In the genomic region with DNA sequence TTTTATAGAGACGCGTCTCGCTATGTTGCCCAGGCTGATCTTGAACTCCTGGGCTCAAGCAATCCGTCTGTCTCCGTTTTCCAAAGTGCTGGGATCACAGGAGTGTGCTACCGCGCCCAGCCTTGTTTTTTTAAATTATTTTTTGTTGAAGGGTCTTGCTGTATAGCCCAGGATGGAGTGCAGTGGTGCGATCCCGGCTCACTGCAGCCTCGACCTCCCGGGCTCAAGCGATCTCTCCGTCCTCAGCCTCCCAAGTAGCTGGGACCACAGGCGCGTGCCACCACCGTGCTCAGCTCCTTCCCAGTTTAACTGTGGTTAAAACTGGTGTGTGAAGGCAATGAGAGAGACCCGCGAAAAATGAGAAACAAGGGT, we compare ENCODE assay signal across 8 cellular contexts. TPM values are rescaled to one million over a fixed set of nuclear protein-coding genes. Genes with fewer than 3 reads are reported as not detected.
DNase-seq lines count a peak whose midpoint lies in the region; ATAC-seq and TF ChIP-seq lines count a peak whose summit lies in the region.

No MANE protein-coding gene starts in this region.

- DNase-seq in BJ (ENCODE audit: low read depth) (no peak), coronary artery (ENCODE audit: low spot score) (no peak), CD1c-positive myeloid dendritic cell (ENCODE audit: extremely low spot score) (no peak), NCI-H1092 treated with DMSO at 0.1 percent for 48 hours (lab: John Stamatoyannopoulos, UW) (no peak), HK-2 (ENCODE audit: unreplicated experiment) (no peak)
- no peak for DNase-seq in naive thymus-derived CD4-positive, alpha-beta T cell
- no peak for DNase-seq in activated CD8-positive, alpha-beta memory T cell treated with anti-CD3 and anti-CD28 coated beads for 24 hours

- no peak for TF ChIP-seq CTCF in BJ (IDR thresholded peaks at IDR 0.05; ENCODE audit: insufficient read depth, low read depth, low read length)
- TF ChIP-seq CTCF in coronary artery (IDR thresholded peaks at IDR 0.05): no peak

- no peaks in the 10 kb centered on the region for H3K9me3 Mint-ChIP-seq in IgD-negative memory B cell
- H3K9me3 Mint-ChIP-seq in naive thymus-derived CD4-positive, alpha-beta T cell: no peaks in the 10 kb centered on the region

- POLR2A ChIA-PET in BJ (lab: Charles Lee): no interaction called here
- POLR2A ChIA-PET in naive thymus-derived CD4-positive, alpha-beta T cell (lab: Charles Lee): interaction anchor here (0.6 to 4.9 kb wide), 12 partner anchors 10 to 60 kb away, joined by 3 to 72 read pairs (median 5); a partner anchor contains a TSS

- ATAC-seq in naive thymus-derived CD4-positive, alpha-beta T cell: no peak

- no peaks in the 10 kb centered on the region for H3K36me3 ChIP-seq in BJ (ENCODE audit: control insufficient read depth, insufficient read depth, low read length)
- no peaks in the 10 kb centered on the region for H3K36me3 ChIP-seq in naive thymus-derived CD4-positive, alpha-beta T cell (ENCODE audit: control insufficient read depth in 2 of 3, insufficient read depth in 3 of 3, low read length in 3 of 3)

- CTCF ChIA-PET in BJ (lab: Yijun Ruan, JAX): interaction anchor here (0.7 kb wide), 1 partner anchor 37 kb away, joined by 3 read pairs; no protein-coding TSS in a partner anchor
- CTCF ChIA-PET in naive thymus-derived CD4-positive, alpha-beta T cell (lab: Charles Lee): interaction anchor here (0.7 to 2.8 kb wide), 6 partner anchors 9 to 405 kb away, joined by 3 to 9 read pairs (median 4); no protein-coding TSS in a partner anchor

- no peaks in the 10 kb centered on the region for H3K27me3 ChIP-seq in BJ (ENCODE audit: control insufficient read depth, insufficient read depth, low read length)
- H3K27me3 ChIP-seq in naive thymus-derived CD4-positive, alpha-beta T cell (ENCODE audit: control insufficient read depth in 2 of 2, insufficient read depth in 2 of 2, low read length in 2 of 2): no peaks in the 10 kb centered on the region

- H3K4me1 ChIP-seq in naive thymus-derived CD4-positive, alpha-beta T cell (ENCODE audit: control insufficient read depth in 2 of 2, insufficient read depth in 2 of 2, low read length in 2 of 2): peaks cover 24 to 27% of the 10 kb centered on the region in 2 donors

- peak overlapping the region; percentile 91 to 96 (median 92) for H3K27ac Mint-ChIP-seq in IgD-negative memory B cell
- peak overlapping the region; percentile 91 to 99 (median 97) for H3K27ac Mint-ChIP-seq in naive thymus-derived CD4-positive, alpha-beta T cell

- peak overlapping the region; percentile 30 for H3K4me3 ChIP-seq in BJ (ENCODE audit: low read depth, low read length)
- peak overlapping the region; percentile 76 for H3K4me3 ChIP-seq in coronary artery
- peak overlapping the region; percentile 62 for H3K4me3 ChIP-seq in naive thymus-derived CD4-positive, alpha-beta T cell (ENCODE audit: low read length)

- peaks cover 18 to 32% (median 24%) of the 10 kb centered on the region in 3 donors for H3K4me1 Mint-ChIP-seq in IgD-negative memory B cell
- peaks cover 17 to 42% (median 35%) of the 10 kb centered on the region in 7 donors for H3K4me1 Mint-ChIP-seq in naive thymus-derived CD4-positive, alpha-beta T cell

- no peaks in the 10 kb centered on the region for H3K27me3 Mint-ChIP-seq in IgD-negative memory B cell
- no peaks in the 10 kb centered on the region for H3K27me3 Mint-ChIP-seq in naive thymus-derived CD4-positive, alpha-beta T cell

- no peaks in the 10 kb centered on the region for H3K9me3 ChIP-seq in naive thymus-derived CD4-positive, alpha-beta T cell (ENCODE audit: control insufficient read depth in 2 of 3, low read length in 3 of 3)

- peak overlapping the region; percentile 92 to 97 for H3K27ac ChIP-seq in coronary artery
- peak overlapping the region; percentile 95 for H3K27ac ChIP-seq in naive thymus-derived CD4-positive, alpha-beta T cell (ENCODE audit: low read depth, low read length)

- intact Hi-C loops in naive thymus-derived CD4-positive, alpha-beta T cell (cut with micrococcal nuclease): loop anchor here (1.0 kb wide), 4 partner anchors 11 to 58 kb away; a partner anchor contains a TSS

- peak overlapping the region; percentile 65 to 97 (median 80) for H3K4me3 Mint-ChIP-seq in IgD-negative memory B cell
- H3K4me3 Mint-ChIP-seq in naive thymus-derived CD4-positive, alpha-beta T cell: peak overlapping the region; percentile 75 to 96 (median 82)

- no peaks in the 10 kb centered on the region for H3K36me3 Mint-ChIP-seq in IgD-negative memory B cell
- peaks cover 0 to 2% (median 0%) of the 10 kb centered on the region in 5 donors for H3K36me3 Mint-ChIP-seq in naive thymus-derived CD4-positive, alpha-beta T cell

RNA-seq across cellular contexts. Expression of a gene that starts 11.0 kb away (rescaled TPM):
- polyA plus RNA-seq in BJ (2011; rRNA removed) (165 and 172 TPM in 2 replicates), IgD-negative memory B cell (242 TPM)
- polyA minus RNA-seq in BJ (2011; rRNA and poly(A)+ RNA removed): 93.3 and 138 TPM in 2 replicates
- 100 to 1,000 TPM in 4 of 5 experiments, 10 to 100 TPM in 1; 88.1 to 449 (median 159) TPM for total RNA-seq in naive thymus-derived CD4-positive, alpha-beta T cell
- 100 to 1,000 TPM; 193 to 269 TPM for polyA plus RNA-seq in naive thymus-derived CD4-positive, alpha-beta T cell

RNA-seq across cellular contexts. Expression of a gene that starts 16.9 kb away (rescaled TPM):
- polyA plus RNA-seq in BJ (2011; rRNA removed) (4.5 and 4.9 TPM in 2 replicates), IgD-negative memory B cell (6.1 TPM)
- 4.9 and 6.7 TPM in 2 replicates for polyA minus RNA-seq in BJ (2011; rRNA and poly(A)+ RNA removed)
- total RNA-seq in naive thymus-derived CD4-positive, alpha-beta T cell: 10 to 100 TPM in 1 of 5 experiments, 1 to 10 TPM in 4; 4.1 to 12.0 (median 5.9) TPM
- 1 to 10 TPM; 5.9 to 6.8 TPM for polyA plus RNA-seq in naive thymus-derived CD4-positive, alpha-beta T cell

RNA-seq across cellular contexts. Expression of a gene that starts 48.5 kb away (rescaled TPM):
- polyA plus RNA-seq in BJ (2011; rRNA removed) (not detected in 2 replicates), IgD-negative memory B cell (not detected)
- polyA minus RNA-seq in BJ (2011; rRNA and poly(A)+ RNA removed): not detected in 2 replicates
- not detected for total RNA-seq in naive thymus-derived CD4-positive, alpha-beta T cell
- polyA plus RNA-seq in naive thymus-derived CD4-positive, alpha-beta T cell: not detected
